Comparison of ENCODE assay signal across 22 cellular contexts in the genomic region with DNA sequence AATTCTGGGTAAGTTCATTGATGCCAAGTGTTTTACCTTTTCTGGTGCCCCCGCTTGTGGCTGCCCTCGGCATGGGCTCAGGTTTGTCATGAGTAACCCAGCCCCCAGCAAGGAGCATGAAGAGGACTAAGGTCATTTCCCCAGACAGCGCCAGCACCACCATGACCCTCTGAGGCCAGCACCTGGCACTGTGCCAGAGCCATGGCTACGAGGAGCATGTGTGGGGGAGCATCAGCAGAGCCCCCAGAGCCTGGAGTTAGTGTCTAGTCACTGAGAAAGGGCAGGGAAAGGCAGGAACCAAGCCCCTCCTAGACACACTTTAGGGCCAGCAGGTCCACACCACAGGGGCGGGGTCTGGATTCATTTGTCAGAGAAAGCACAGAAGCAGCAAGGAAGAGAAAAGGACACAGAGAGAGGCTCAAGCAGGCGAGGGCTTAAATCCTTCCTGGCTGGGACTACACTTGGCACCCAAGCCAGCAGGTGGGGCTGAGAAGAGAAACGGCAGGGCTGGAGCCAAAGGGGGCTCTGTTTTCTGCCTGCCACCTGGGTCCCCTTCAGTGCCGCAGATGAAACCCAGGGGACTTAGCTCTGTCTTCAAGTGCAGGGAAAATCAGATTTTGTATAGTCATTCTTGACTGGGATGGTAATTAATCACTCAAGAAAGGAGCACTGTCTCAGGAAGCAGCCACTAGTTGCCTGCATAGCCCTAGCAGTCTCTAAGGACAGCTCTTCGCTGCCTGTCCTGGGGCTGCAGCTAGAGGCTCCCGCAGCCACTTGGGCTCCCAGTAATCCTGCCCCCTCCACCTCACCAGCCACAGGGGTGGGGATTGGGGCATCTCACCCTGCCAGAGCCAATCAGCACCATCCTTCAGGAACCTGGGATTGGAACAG.
DNase-seq lines count a peak whose midpoint lies in the region; ATAC-seq, FAIRE-seq and TF ChIP-seq lines count a peak whose summit lies in the region.
"Had no signal": no experiment of that assay in that cellular context is flagged by ENCODE, and none has a peak within 500 bp of the region (broad histone marks: within the 10 kb centered on the region; RNA-seq: fewer than 3 reads in every experiment).

No MANE protein-coding gene starts in this region.

- RAD21 ChIA-PET in HCT116 (lab: Charles Lee; ENCODE audit: low non-redundant PET in 1 of 2, low total read pairs in 2 of 2, uncharacterized antibody in 2 of 2, unreplicated experiment in 2 of 2) = interaction anchor here in 1 of 2 experiments (0.8 kb wide), 1 partner anchor 39 kb away, joined by 6 read pairs; no protein-coding TSS in a partner anchor

- H3K4me1 Mint-ChIP-seq in glutamatergic neuron (ENCODE audit: low read depth, unreplicated experiment) = peaks cover 30% of the 10 kb centered on the region
- H3K4me1 Mint-ChIP-seq: activated CD4-positive, alpha-beta T cell treated with anti-CD3 and anti-CD28 coated beads, Interleukin-2, amount 10 ng/mL, durations not matched to agents 24 days and 14 days; naive thymus-derived CD4-positive, alpha-beta T cell; stimulated activated effector memory CD8-positive, alpha-beta T cell treated with anti-CD3 and anti-CD28 coated beads, Interleukin-12 subunit alpha, Interleukin-12 subunit beta, amount 100 ng/mL, for 72 hours; T-helper 17 cell had no signal

- H3K4me1 ChIP-seq in HCT116 (ENCODE audit: control insufficient read depth in 1 of 2, insufficient read depth in 2 of 2, low read length in 2 of 2) (peaks cover 5 to 14% of the 10 kb centered on the region in 2 experiments; a peak in 3 of 4 replicates), gastroesophageal sphincter (no peaks in the 10 kb centered on the region)
- H3K4me1 ChIP-seq: adrenal gland, left ventricle myocardium inferior had no signal

- TF ChIP-seq POLR2A in HCT116 (IDR thresholded peaks at IDR 0.05; ENCODE audit: borderline replicate concordance, extremely low read depth, insufficient read depth, insufficient read length) (no peak), gastroesophageal sphincter (IDR thresholded peaks at IDR 0.05) (no peak)

- BruUV-seq in HCT116 (replicated peaks; lab: Mats Ljungman, UMichigan) = no TSS peak

- CTCF ChIA-PET in HCT116 (lab: Charles Lee) = interaction anchor here (1.4 kb wide), 1 partner anchor 40 kb away, joined by 7 read pairs; no protein-coding TSS in a partner anchor

- H3K27ac ChIP-seq in HCT116 (ENCODE audit: low read depth, low read length) (peak overlapping the region; percentile 17; the same call in 1 of the 2 replicates), gastroesophageal sphincter (no peak overlapping the region)
- H3K27ac ChIP-seq: adrenal gland; BLaER1 treated with 17β-estradiol and CSF1 and Interleukin-3, amounts not matched to agents 10 nM and 100 nM; left ventricle myocardium inferior had no signal

- TF ChIP-seq RAD21 in HCT116 (IDR thresholded peaks at IDR 0.05; ENCODE audit: low read depth) = no peak

- peak; percentile 40 for DNase-seq in ACHN
- peak; percentile 60 for DNase-seq in HCT116 (ENCODE audit: low read depth, low spot score)
- DNase-seq in NCI-H524 (lab: John Stamatoyannopoulos, UW) = peak; percentile 93 to 96
- DNase-seq in glutamatergic neuron = peak; percentile 32
- DNase-seq in frontal cortex (ENCODE audit: low spot score in 2 of 2) = no peak
- no peak for DNase-seq in NCI-H2081 treated with DMSO at 0.1 percent for 48 hours (lab: John Stamatoyannopoulos, UW)
- DNase-seq: activated CD4-positive, alpha-beta T cell treated with anti-CD3 and anti-CD28 coated beads, Interleukin-2, amount 10 ng/mL, durations not matched to agents 24 days and 14 days; activated T-cell treated with anti-CD3 and anti-CD28 coated beads, Interleukin-2, amount 50 U/mL, for 48 hours; adrenal gland; Karpas-422; left ventricle myocardium inferior; naive thymus-derived CD4-positive, alpha-beta T cell; right cardiac atrium; stimulated activated CD4-positive, alpha-beta T cell treated with anti-CD3 and anti-CD28 coated beads, Interleukin-4, amount 100 ng/mL, for 1 hour; T-helper 17 cell; trophoblast cell had no signal

- ATAC-seq in HCT116 (peak; percentile 98), gastroesophageal sphincter (no peak), HG02970 (IDR thresholded peaks at IDR 0.05; ENCODE audit: low FRiP score, unreplicated experiment) (no peak)
- ATAC-seq: naive thymus-derived CD4-positive, alpha-beta T cell; right cardiac atrium; stimulated activated effector memory CD8-positive, alpha-beta T cell treated with anti-CD3 and anti-CD28 coated beads, Interleukin-12 subunit alpha, Interleukin-12 subunit beta, amount 100 ng/mL, for 72 hours; T-helper 17 cell had no signal

- H3K9ac ChIP-seq in HCT116 (ENCODE audit: low read length) = no peak overlapping the region
- H3K9ac ChIP-seq: BLaER1 treated with 17β-estradiol and CSF1 and Interleukin-3, amounts not matched to agents 10 nM and 100 nM had no signal

- no peak overlapping the region for H3K27ac Mint-ChIP-seq in glutamatergic neuron (ENCODE audit: unreplicated experiment)
- H3K27ac Mint-ChIP-seq: activated CD4-positive, alpha-beta T cell treated with anti-CD3 and anti-CD28 coated beads, Interleukin-2, amount 10 ng/mL, durations not matched to agents 24 days and 14 days; naive thymus-derived CD4-positive, alpha-beta T cell; stimulated activated effector memory CD8-positive, alpha-beta T cell treated with anti-CD3 and anti-CD28 coated beads, Interleukin-12 subunit alpha, Interleukin-12 subunit beta, amount 100 ng/mL, for 72 hours; T-helper 17 cell had no signal

- intact Hi-C loops in HCT116 (cut with micrococcal nuclease) = no loop called here

- 15 to 49% methylated on average over 4 to 7 of the region's 10 CpGs for WGBS in gastroesophageal sphincter (ENCODE audit: low coverage in 1 of 2), 2 donors

- no peak for FAIRE-seq in frontal cortex (lab: Jason Lieb, UNC)
- FAIRE-seq: endothelial cell of umbilical vein, RCC 7860 had no signal

- TF ChIP-seq EP300 in gastroesophageal sphincter (IDR thresholded peaks at IDR 0.05) = no peak

- TF ChIP-seq CTCF in HCT116 (IDR thresholded peaks at IDR 0.05 in 2 of 3, conservative IDR thresholded peaks at IDR 0.05 in 1 of 3; ENCODE audit: borderline replicate concordance in 1 of 3, insufficient read depth in 1 of 3, low read depth in 2 of 3, low read length in 2 of 3) (peak in 2 of 3 experiments; percentile 25 to 31; a peak in 4 of 6 replicates), glutamatergic neuron (IDR thresholded peaks at IDR 0.05; ENCODE audit: partially characterized antibody, unreplicated experiment) (no peak), gastroesophageal sphincter (IDR thresholded peaks at IDR 0.05) (no peak)

- H4K20me1 ChIP-seq in HCT116 (ENCODE audit: insufficient read depth) = no peaks in the 10 kb centered on the region
- H4K20me1 ChIP-seq: BLaER1 treated with 17β-estradiol and CSF1 and Interleukin-3, amounts not matched to agents 10 nM and 100 nM had no signal

- peaks cover 16% of the 10 kb centered on the region for H3K27me3 ChIP-seq in HCT116 (ENCODE audit: insufficient read depth, low read length)
- peaks cover 84% of the 10 kb centered on the region for H3K27me3 ChIP-seq in gastroesophageal sphincter
- H3K27me3 ChIP-seq: BLaER1 treated with 17β-estradiol and CSF1 and Interleukin-3, amounts not matched to agents 10 nM and 100 nM had no signal

- H3K36me3 ChIP-seq in HCT116 (ENCODE audit: control insufficient read depth in 1 of 2, insufficient read depth in 2 of 2, low read length in 2 of 2) = no peaks in the 10 kb centered on the region
- H3K36me3 ChIP-seq in gastroesophageal sphincter = no peaks in the 10 kb centered on the region
- H3K36me3 ChIP-seq: adrenal gland; BLaER1 treated with 17β-estradiol and CSF1 and Interleukin-3, amounts not matched to agents 10 nM and 100 nM; left ventricle myocardium inferior had no signal

- H3K9me3 Mint-ChIP-seq in glutamatergic neuron (ENCODE audit: unreplicated experiment) = peaks cover 5% of the 10 kb centered on the region
- H3K9me3 Mint-ChIP-seq: activated CD4-positive, alpha-beta T cell treated with anti-CD3 and anti-CD28 coated beads, Interleukin-2, amount 10 ng/mL, durations not matched to agents 24 days and 14 days; naive thymus-derived CD4-positive, alpha-beta T cell; stimulated activated effector memory CD8-positive, alpha-beta T cell treated with anti-CD3 and anti-CD28 coated beads, Interleukin-12 subunit alpha, Interleukin-12 subunit beta, amount 100 ng/mL, for 72 hours had no signal

- POLR2A ChIA-PET in HCT116 (lab: Charles Lee) = no interaction called here

- in situ Hi-C loops in ACHN (cut with HindIII; ENCODE audit: low pct_ligation_motif_present, low pct_unique_long_range_greater_than_20kb, low sequenced_read_pairs) = no loop called here

- peak overlapping the region; percentile 52 for H3K4me3 Mint-ChIP-seq in glutamatergic neuron (ENCODE audit: unreplicated experiment)
- H3K4me3 Mint-ChIP-seq: activated CD4-positive, alpha-beta T cell treated with anti-CD3 and anti-CD28 coated beads, Interleukin-2, amount 10 ng/mL, durations not matched to agents 24 days and 14 days; naive thymus-derived CD4-positive, alpha-beta T cell; stimulated activated effector memory CD8-positive, alpha-beta T cell treated with anti-CD3 and anti-CD28 coated beads, Interleukin-12 subunit alpha, Interleukin-12 subunit beta, amount 100 ng/mL, for 72 hours; T-helper 17 cell had no signal

- peak overlapping the region; percentile 57 for H2AFZ ChIP-seq in HCT116 (ENCODE audit: low read depth, low read length, poor library complexity, severe bottlenecking)

- H3K9me2 ChIP-seq in HCT116 (ENCODE audit: insufficient read depth) = no peaks in the 10 kb centered on the region

- H3K79me2 ChIP-seq in HCT116 (ENCODE audit: insufficient read depth, low read length) = no peaks in the 10 kb centered on the region

- H3K4me3 ChIP-seq in HCT116 (replicated peaks in 1 of 2; ENCODE audit: low read depth in 1 of 2, low read length in 2 of 2) (peak overlapping the region; percentile 12 to 19; a peak in 3 of 4 replicates), gastroesophageal sphincter (no peak overlapping the region)
- H3K4me3 ChIP-seq: adrenal gland; BLaER1 treated with 17β-estradiol and CSF1 and Interleukin-3, amounts not matched to agents 10 nM and 100 nM; left ventricle myocardium inferior had no signal

- peak overlapping the region; percentile 66 for H3K4me2 ChIP-seq in HCT116 (ENCODE audit: low read length)

- H3K9me3 ChIP-seq in HCT116 (ENCODE audit: control insufficient read depth in 1 of 2, insufficient read depth in 1 of 2, low read depth in 1 of 2, low read length in 2 of 2) (no peaks in the 10 kb centered on the region), gastroesophageal sphincter (no peaks in the 10 kb centered on the region)
- H3K9me3 ChIP-seq: adrenal gland; BLaER1 treated with 17β-estradiol and CSF1 and Interleukin-3, amounts not matched to agents 10 nM and 100 nM; left ventricle myocardium inferior had no signal

- no peaks in the 10 kb centered on the region for H3K36me3 Mint-ChIP-seq in glutamatergic neuron (ENCODE audit: unreplicated experiment)
- H3K36me3 Mint-ChIP-seq: stimulated activated effector memory CD8-positive, alpha-beta T cell treated with anti-CD3 and anti-CD28 coated beads, Interleukin-12 subunit alpha, Interleukin-12 subunit beta, amount 100 ng/mL, for 72 hours had no signal

- peaks cover 10% of the 10 kb centered on the region for H3K27me3 Mint-ChIP-seq in glutamatergic neuron (ENCODE audit: unreplicated experiment)

TF ChIP-seq in HCT116, 20 proteins besides CTCF, POLR2A, EP300 and RAD21 (continues in another document):
- no peak for TF ChIP-seq TCF7L2 (IDR thresholded peaks at IDR 0.05; ENCODE audit: borderline replicate concordance, extremely low read depth, insufficient read depth, insufficient read length)

Comparison
In these comparisons a context has a peak if more than half of its experiments do, and no peak if none do; other contexts are left out.
1. DNase-seq: peak in ACHN (single experiment), HCT116 (single experiment), NCI-H524 (2 of 2) and glutamatergic neuron (single experiment); none in frontal cortex (0 of 2) and NCI-H2081 treated with DMSO at 0.1 percent for 48 hours (single experiment).
2. H3K4me3 ChIP-seq: peak in HCT116 (2 of 2); none in gastroesophageal sphincter (0 of 2).
3. CTCF ChIP-seq: peak in HCT116 (2 of 3); none in glutamatergic neuron (single experiment) and gastroesophageal sphincter (0 of 4).